Comparison of ENCODE assay signal across 1 cellular context in the genomic region with DNA sequence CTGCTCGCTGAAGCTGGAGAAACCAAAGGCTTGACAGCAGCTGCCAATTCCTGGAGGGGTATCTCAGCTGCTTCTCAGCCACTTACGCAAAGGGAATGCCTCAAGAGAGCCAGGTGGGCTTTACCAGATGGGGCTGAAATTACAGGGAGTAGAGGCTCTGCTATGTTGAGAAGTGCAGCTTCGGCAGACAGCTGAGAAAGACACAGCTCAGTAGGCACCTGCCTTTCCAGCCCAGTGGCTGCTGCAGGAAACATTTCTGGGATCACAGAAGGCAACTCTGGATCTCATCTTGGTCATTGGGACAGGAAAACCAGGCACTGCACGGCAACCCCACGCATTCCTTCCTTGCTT.
TF ChIP-seq lines count a peak whose summit lies in the region.

No MANE protein-coding gene starts in this region.

TF ChIP-seq in H1, 55 proteins besides CTCF, POLR2A, EP300 and RAD21 (continued from another document):
- no peak for TF ChIP-seq RXRA (IDR thresholded peaks at IDR 0.05; ENCODE audit: insufficient read depth, low read depth, low read length)
- TF ChIP-seq RNF2 (IDR thresholded peaks at IDR 0.05; ENCODE audit: borderline replicate concordance, low read depth, low read length, missing control alignments, poor library complexity, severe bottlenecking), result no peak
- no peak for TF ChIP-seq BRCA1 (IDR thresholded peaks at IDR 0.05; ENCODE audit: low read depth, low read length)
- no peak for TF ChIP-seq CHD1 (IDR thresholded peaks at IDR 0.05; ENCODE audit: low read depth, low read length)
- TF ChIP-seq RFX5 (IDR thresholded peaks at IDR 0.05; ENCODE audit: borderline replicate concordance, low read depth, low read length), result no peak
- no peak for TF ChIP-seq JUND (IDR thresholded peaks at IDR 0.05; ENCODE audit: low read length)
- TF ChIP-seq KDM4A (IDR thresholded peaks at IDR 0.05; ENCODE audit: low read depth, low read length, severe bottlenecking), result no peak
- TF ChIP-seq YY1 (IDR thresholded peaks at IDR 0.05; ENCODE audit: low read depth, low read length), result no peak
